In genomic region chr9:97475079-97475478, GRCh38 we compare ENCODE assay signal across 20 cellular contexts. TPM values are rescaled to one million over a fixed set of nuclear protein-coding genes. Genes with fewer than 3 reads are reported as not detected.
DNase-seq lines count a peak whose midpoint lies in the region; ATAC-seq, FAIRE-seq and TF ChIP-seq lines count a peak whose summit lies in the region.
"Had no signal": no experiment of that assay in that cellular context is flagged by ENCODE, and none has a peak within 500 bp of the region (broad histone marks: within the 10 kb centered on the region; RNA-seq: fewer than 3 reads in every experiment).

No MANE protein-coding gene starts in this region.

- H3K36me3 ChIP-seq in mucosa of descending colon (ENCODE audit: low read depth), result no peaks in the 10 kb centered on the region
- peaks cover 3 to 6% of the 10 kb centered on the region in 2 donors for H3K36me3 ChIP-seq in small intestine (ENCODE audit: control insufficient read depth in 2 of 2, insufficient read depth in 2 of 2, low read length in 2 of 2)
- H3K36me3 ChIP-seq: HAP-1 had no signal

- H3K27me3 ChIP-seq in small intestine (ENCODE audit: control insufficient read depth in 2 of 2, insufficient read depth in 2 of 2, low read length in 2 of 2), result no peaks in the 10 kb centered on the region
- H3K27me3 ChIP-seq: testis had no signal

- H3K4me3 ChIP-seq in mucosa of descending colon (no peak overlapping the region), small intestine (ENCODE audit: low read depth in 1 of 2, low read length in 2 of 2) (no peak overlapping the region)
- H3K4me3 ChIP-seq: coronary artery, HAP-1, testis had no signal

- no peak overlapping the region for H3K27ac ChIP-seq in small intestine (ENCODE audit: low read depth in 1 of 2, low read length in 1 of 2)
- H3K27ac ChIP-seq: coronary artery, testis had no signal

- 88 to 98% (median 93%) methylated on average over 3 of the region's 3 CpGs for WGBS in small intestine, 3 donors

- intact Hi-C loops in mucosa of descending colon (cut with DNase I, micrococcal nuclease), result loop anchor here in 1 of 2 donors (10.0 kb wide), 1 partner anchor 130 kb away; no protein-coding TSS in a partner anchor

- no peak for TF ChIP-seq CTCF in mucosa of descending colon (IDR thresholded peaks at IDR 0.05)

- FAIRE-seq in endometrium (lab: Jason Lieb, UNC) (peak; percentile 37), small intestine (lab: Jason Lieb, UNC) (no peak)
- FAIRE-seq: endothelial cell of umbilical vein had no signal

- ATAC-seq in mucosa of descending colon (peak; percentile 40), GM19035 (IDR thresholded peaks at IDR 0.05; ENCODE audit: unreplicated experiment) (no peak), HG02763 (IDR thresholded peaks at IDR 0.05; ENCODE audit: unreplicated experiment) (no peak)
- ATAC-seq: T-helper 17 cell had no signal

- H3K4me1 ChIP-seq in mucosa of descending colon (ENCODE audit: low read depth) (no peaks in the 10 kb centered on the region), small intestine (ENCODE audit: control insufficient read depth in 2 of 2, insufficient read depth in 1 of 2, low read depth in 1 of 2, low read length in 1 of 2) (no peaks in the 10 kb centered on the region)
- H3K4me1 ChIP-seq: testis had no signal

- DNase-seq in EH (ENCODE audit: low read depth), result peak; percentile 60
- peak; percentile 91 for DNase-seq in M059J (ENCODE audit: low read depth)
- DNase-seq in mucosa of descending colon, result no peak
- DNase-seq in MV-4-11 (lab: John Stamatoyannopoulos, UW), result no peak
- DNase-seq in small intestine, result no peak
- DNase-seq: activated gamma-delta T cell treated with Interleukin-2 at 50 U/mL for 16 hours, DMS79, glutamatergic neuron, mammary epithelial cell, NCI-H146, NCI-H446, Right ventricle myocardium superior, T-helper 17 cell, testis had no signal

- H3K9me3 ChIP-seq in mucosa of descending colon, result no peaks in the 10 kb centered on the region
- H3K9me3 ChIP-seq in small intestine (ENCODE audit: control insufficient read depth, low read depth), result no peaks in the 10 kb centered on the region
- H3K9me3 ChIP-seq: HAP-1, testis had no signal

RNA-seq across cellular contexts. Expression of gene TMOD1, which starts 26.4 kb away (rescaled TPM):
- 0.84 and 2.4 TPM in 2 replicates for total RNA-seq in M059J (2014; rRNA removed; shearing (Covaris generic))
- total RNA-seq in mucosa of descending colon, result 10 to 100 TPM in 1 of 3 donors, 1 to 10 TPM in 2; 2.6 to 36.0 (median 3.9) TPM
- 1 to 10 TPM; 1.1 to 9.9 (median 1.4) TPM for polyA plus RNA-seq in small intestine

Comparison
In these comparisons a context has a peak if more than half of its experiments do, and no peak if none do; other contexts are left out.
1. DNase-seq: peak in EH (single experiment) and M059J (single experiment); none in mucosa of descending colon (0 of 3), MV-4-11 (single experiment) and small intestine (single experiment).